Comparison of ENCODE assay signal across 26 cellular contexts in the genomic region with DNA sequence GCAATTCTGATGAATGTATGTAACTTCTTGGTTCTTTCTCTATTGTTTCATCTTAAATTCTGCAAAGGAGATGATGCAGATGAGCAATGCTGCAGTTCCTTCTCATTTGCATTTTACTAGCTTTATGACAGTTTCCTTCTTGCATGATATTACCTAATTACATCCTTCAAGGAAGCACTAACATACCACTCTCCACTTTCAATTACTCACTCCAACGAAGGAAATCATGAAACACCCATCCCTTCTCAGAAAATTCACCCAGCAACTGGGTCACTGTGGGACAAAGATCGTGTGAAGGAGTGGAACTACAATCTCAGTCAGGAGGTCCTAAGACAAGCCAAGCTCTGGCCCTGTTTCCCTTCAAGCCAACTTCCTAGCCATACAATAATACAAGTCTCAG.
DNase-seq lines count a peak whose midpoint lies in the region; ATAC-seq, FAIRE-seq and TF ChIP-seq lines count a peak whose summit lies in the region.
"Had no signal": no experiment of that assay in that cellular context is flagged by ENCODE, and none has a peak within 500 bp of the region (broad histone marks: within the 10 kb centered on the region; RNA-seq: fewer than 3 reads in every experiment).

No MANE protein-coding gene starts in this region.

- ATAC-seq in activated T-helper 17 cell treated with anti-CD3 and anti-CD28 coated beads, Interleukin-2, amount 50 U/mL, for 72 hours (replicated peaks): peak; percentile 88
- ATAC-seq in stimulated activated effector memory CD8-positive, alpha-beta T cell treated with anti-CD3 and anti-CD28 coated beads, Interleukin-12 subunit alpha, Interleukin-12 subunit beta, amount 100 ng/mL, for 72 hours: peak; percentile 70
- ATAC-seq: A549, GM12878, GM23338 had no signal

- no peaks in the 10 kb centered on the region for H3K36me3 Mint-ChIP-seq in activated naive CD4-positive, alpha-beta T cell treated with anti-CD3 and anti-CD28 coated beads for 36 hours (ENCODE audit: low read depth)
- no peaks in the 10 kb centered on the region for H3K36me3 Mint-ChIP-seq in activated T-helper 17 cell treated with anti-CD3 and anti-CD28 coated beads, Interleukin-2, amount 50 U/mL, for 72 hours (ENCODE audit: low read depth)
- H3K36me3 Mint-ChIP-seq in stimulated activated effector memory CD8-positive, alpha-beta T cell treated with anti-CD3 and anti-CD28 coated beads, Interleukin-12 subunit alpha, Interleukin-12 subunit beta, amount 100 ng/mL, for 72 hours: no peaks in the 10 kb centered on the region
- H3K36me3 Mint-ChIP-seq: CD14-positive monocyte; CD8-positive, alpha-beta memory T cell had no signal

- 0 out of 2 replicates have a peak overlapping the region, but pooled peaks have one; percentile 10 for H2AFZ ChIP-seq in H1 (ENCODE audit: low read length)
- H2AFZ ChIP-seq: GM23338 had no signal

- no peak overlapping the region for H3K9ac ChIP-seq in H1 (replicated peaks in 1 of 4; ENCODE audit: extremely low read depth in 1 of 4, low read depth in 3 of 4, low read length in 3 of 4)
- H3K9ac ChIP-seq: BLaER1 treated with 17β-estradiol and CSF1 and Interleukin-3, amounts not matched to agents 10 nM and 100 nM had no signal

- H3K14ac ChIP-seq in H1 (ENCODE audit: insufficient read length): no peak overlapping the region

- no peaks in the 10 kb centered on the region for H3K79me2 ChIP-seq in H1 (ENCODE audit: control insufficient read depth in 1 of 2, insufficient read depth in 2 of 2, low read length in 2 of 2)

- WGBS in H1 (ENCODE audit: extremely low coverage in 1 of 2, insufficient coverage in 1 of 2, insufficient read length in 1 of 2, insufficient replicate concordance in 2 of 2, low coverage in 1 of 2, low lambda C conversion rate in 2 of 2, missing lambda C conversion rate in 1 of 2), 2 experiments: 72% methylated on average over 2 of the region's 2 CpGs; no CpG with 5 or more reads in 1 of the 2 experiments

- no peak for TF ChIP-seq CTCF in H1 (IDR thresholded peaks at IDR 0.05; ENCODE audit: control extremely low read depth in 1 of 3, insufficient read depth in 1 of 3, low read depth in 1 of 3, low read length in 3 of 3)

- intact Hi-C loops in activated naive CD4-positive, alpha-beta T cell treated with anti-CD3 and anti-CD28 coated beads for 36 hours (cut with micrococcal nuclease): loop anchor here (5.0 kb wide), 1 partner anchor 98 kb away; no protein-coding TSS in a partner anchor

- H3K27me3 ChIP-seq in H1 (replicated peaks in 1 of 4; ENCODE audit: control insufficient read depth in 3 of 4, extremely low read depth in 1 of 4, insufficient read depth in 3 of 4, low read length in 3 of 4): no peaks in the 10 kb centered on the region
- H3K27me3 ChIP-seq: BE2C; BLaER1 treated with 17β-estradiol and CSF1 and Interleukin-3, amounts not matched to agents 10 nM and 100 nM had no signal

- H3K27ac Mint-ChIP-seq in activated naive CD4-positive, alpha-beta T cell treated with anti-CD3 and anti-CD28 coated beads for 36 hours: no peak overlapping the region
- no peak overlapping the region for H3K27ac Mint-ChIP-seq in activated T-helper 17 cell treated with anti-CD3 and anti-CD28 coated beads, Interleukin-2, amount 50 U/mL, for 72 hours
- no peak overlapping the region for H3K27ac Mint-ChIP-seq in stimulated activated effector memory CD8-positive, alpha-beta T cell treated with anti-CD3 and anti-CD28 coated beads, Interleukin-12 subunit alpha, Interleukin-12 subunit beta, amount 100 ng/mL, for 72 hours
- H3K27ac Mint-ChIP-seq: CD14-positive monocyte; CD4-positive, alpha-beta T cell; CD8-positive, alpha-beta memory T cell; GM23338; HFFc6 had no signal

- CTCF ChIA-PET in activated naive CD4-positive, alpha-beta T cell treated with anti-CD3 and anti-CD28 coated beads for 36 hours (lab: Charles Lee): no interaction called here
- CTCF ChIA-PET in H1 (lab: Charles Lee; ENCODE audit: partially characterized antibody): no interaction called here

- POLR2A ChIA-PET in H1 (lab: Charles Lee; ENCODE audit: partially characterized antibody): no interaction called here

- DNase-seq in activated naive CD4-positive, alpha-beta T cell treated with anti-CD3 and anti-CD28 coated beads for 36 hours: peak; percentile 5
- DNase-seq in activated naive CD4-positive, alpha-beta T cell treated with Interleukin-2 at 50 U/mL for 16 hours: no peak
- DNase-seq in H1 (ENCODE audit: low read depth in 1 of 2, low spot score in 2 of 2) (no peak), iPS-NIHi7 (ENCODE audit: extremely low spot score) (no peak), SW 1271 (lab: John Stamatoyannopoulos, UW) (no peak)
- DNase-seq in stimulated activated effector memory CD8-positive, alpha-beta T cell treated with anti-CD3 and anti-CD28 coated beads, Interleukin-12 subunit alpha, Interleukin-12 subunit beta, amount 100 ng/mL, for 72 hours (ENCODE audit: low spot score in 2 of 2): no peak
- DNase-seq: 8988T; ACHN; AML-193; BE2C; CD4-positive, alpha-beta T cell; CD8-positive, alpha-beta memory T cell; DMS 273 treated with DMSO at 0.1 percent for 48 hours; DMS79; EL; GDM1; HFFc6 had no signal

- no peaks in the 10 kb centered on the region for H3K9me3 ChIP-seq in H1 (ENCODE audit: insufficient read depth in 2 of 2, low read depth in 1 of 2, low read length in 1 of 2)
- H3K9me3 ChIP-seq: A549; BE2C; BLaER1 treated with 17β-estradiol and CSF1 and Interleukin-3, amounts not matched to agents 10 nM and 100 nM; HAP-1 had no signal

- no peak for FAIRE-seq in H1 (lab: Jason Lieb, UNC)
- FAIRE-seq: A549, D721Med, GM12878, H54 had no signal

- H3K4me3 Mint-ChIP-seq in activated naive CD4-positive, alpha-beta T cell treated with anti-CD3 and anti-CD28 coated beads for 36 hours: no peak overlapping the region
- no peak overlapping the region for H3K4me3 Mint-ChIP-seq in activated T-helper 17 cell treated with anti-CD3 and anti-CD28 coated beads, Interleukin-2, amount 50 U/mL, for 72 hours
- H3K4me3 Mint-ChIP-seq in stimulated activated effector memory CD8-positive, alpha-beta T cell treated with anti-CD3 and anti-CD28 coated beads, Interleukin-12 subunit alpha, Interleukin-12 subunit beta, amount 100 ng/mL, for 72 hours: no peak overlapping the region
- H3K4me3 Mint-ChIP-seq: CD14-positive monocyte; CD4-positive, alpha-beta T cell; CD8-positive, alpha-beta memory T cell; GM23338; HFFc6 had no signal

- H3K4me1 ChIP-seq in H1 (replicated peaks in 1 of 4; ENCODE audit: control insufficient read depth in 3 of 4, insufficient read depth in 4 of 4, low read length in 3 of 4): peaks cover 0 to 3% (median 0%) of the 10 kb centered on the region in 4 experiments; a peak in 2 of 7 replicates
- H3K4me1 ChIP-seq: A549; BE2C; BLaER1 treated with 17β-estradiol and CSF1 and Interleukin-3, amounts not matched to agents 10 nM and 100 nM; HAP-1 had no signal

- TF ChIP-seq EP300 in H1 (IDR thresholded peaks at IDR 0.05; ENCODE audit: borderline replicate concordance in 1 of 2, low read depth in 2 of 2, low read length in 2 of 2): no peak

- H3K4me2 ChIP-seq in H1 (ENCODE audit: insufficient read depth in 1 of 2, low read depth in 2 of 2, low read length in 2 of 2): no peak overlapping the region
- H3K4me2 ChIP-seq: A549; BLaER1 treated with 17β-estradiol and CSF1 and Interleukin-3, amounts not matched to agents 10 nM and 100 nM; GM23338 had no signal

- H2BK5ac ChIP-seq in H1 (ENCODE audit: low read depth, low read length): no peak overlapping the region

- no peak overlapping the region for H3K27ac ChIP-seq in H1 (ENCODE audit: low read depth, low read length)
- H3K27ac ChIP-seq: A549; BLaER1 treated with 17β-estradiol and CSF1 and Interleukin-3, amounts not matched to agents 10 nM and 100 nM had no signal

- no peak overlapping the region for H4K91ac ChIP-seq in H1 (replicated peaks; ENCODE audit: insufficient read length, low read length)

- no peak overlapping the region for H4K8ac ChIP-seq in H1 (ENCODE audit: extremely low read depth, insufficient read depth, low read length)

- no peaks in the 10 kb centered on the region for H3K9me3 Mint-ChIP-seq in activated naive CD4-positive, alpha-beta T cell treated with anti-CD3 and anti-CD28 coated beads for 36 hours
- H3K9me3 Mint-ChIP-seq in activated T-helper 17 cell treated with anti-CD3 and anti-CD28 coated beads, Interleukin-2, amount 50 U/mL, for 72 hours: no peaks in the 10 kb centered on the region
- H3K9me3 Mint-ChIP-seq in stimulated activated effector memory CD8-positive, alpha-beta T cell treated with anti-CD3 and anti-CD28 coated beads, Interleukin-12 subunit alpha, Interleukin-12 subunit beta, amount 100 ng/mL, for 72 hours: no peaks in the 10 kb centered on the region
- H3K9me3 Mint-ChIP-seq: CD14-positive monocyte; CD4-positive, alpha-beta T cell; CD8-positive, alpha-beta memory T cell; GM23338; HFFc6 had no signal

- H2BK20ac ChIP-seq in H1 (ENCODE audit: low read length): no peak overlapping the region

- H4K5ac ChIP-seq in H1 (ENCODE audit: insufficient read length, low read depth, low read length): no peak overlapping the region

- no peaks in the 10 kb centered on the region for H3K23me2 ChIP-seq in H1 (ENCODE audit: low read depth, low read length)

- no peaks in the 10 kb centered on the region for H3K36me3 ChIP-seq in H1 (ENCODE audit: control insufficient read depth in 2 of 4, insufficient read depth in 4 of 4, low read length in 3 of 4)
- H3K36me3 ChIP-seq: BE2C; BLaER1 treated with 17β-estradiol and CSF1 and Interleukin-3, amounts not matched to agents 10 nM and 100 nM; HAP-1 had no signal

- H3K27me3 Mint-ChIP-seq in activated naive CD4-positive, alpha-beta T cell treated with anti-CD3 and anti-CD28 coated beads for 36 hours (ENCODE audit: low read depth): peaks cover 4% of the 10 kb centered on the region
- H3K27me3 Mint-ChIP-seq in activated T-helper 17 cell treated with anti-CD3 and anti-CD28 coated beads, Interleukin-2, amount 50 U/mL, for 72 hours: peaks cover 1% of the 10 kb centered on the region

- H3K4me1 Mint-ChIP-seq in activated naive CD4-positive, alpha-beta T cell treated with anti-CD3 and anti-CD28 coated beads for 36 hours (ENCODE audit: low read depth): peaks cover 3% of the 10 kb centered on the region
- H3K4me1 Mint-ChIP-seq in activated T-helper 17 cell treated with anti-CD3 and anti-CD28 coated beads, Interleukin-2, amount 50 U/mL, for 72 hours: peaks cover 4% of the 10 kb centered on the region
- H3K4me1 Mint-ChIP-seq in stimulated activated effector memory CD8-positive, alpha-beta T cell treated with anti-CD3 and anti-CD28 coated beads, Interleukin-12 subunit alpha, Interleukin-12 subunit beta, amount 100 ng/mL, for 72 hours: peaks cover 6% of the 10 kb centered on the region
- H3K4me1 Mint-ChIP-seq: CD8-positive, alpha-beta memory T cell; GM23338 had no signal

- no peak for TF ChIP-seq RAD21 in H1 (IDR thresholded peaks at IDR 0.05 in 1 of 2, conservative IDR thresholded peaks at IDR 0.05 in 1 of 2; ENCODE audit: low read depth in 2 of 2, low read length in 2 of 2)

- no peak overlapping the region for H3K56ac ChIP-seq in H1 (replicated peaks; ENCODE audit: insufficient read length, low read depth, low read length)

- H2BK12ac ChIP-seq in H1 (ENCODE audit: low read depth, low read length): no peak overlapping the region

- H2BK15ac ChIP-seq in H1 (ENCODE audit: low read length): no peak overlapping the region

- TF ChIP-seq POLR2A in H1 (IDR thresholded peaks at IDR 0.05; ENCODE audit: control extremely low read depth in 1 of 2, low read depth in 2 of 2, low read length in 2 of 2): no peak

- no peak overlapping the region for H2AK5ac ChIP-seq in H1 (ENCODE audit: low read depth, low read length)

- H3K23ac ChIP-seq in H1 (ENCODE audit: insufficient read length): no peak overlapping the region

- H3K79me1 ChIP-seq in H1 (ENCODE audit: low read depth, low read length): no peaks in the 10 kb centered on the region

- no peak overlapping the region for H2BK120ac ChIP-seq in H1 (replicated peaks; ENCODE audit: low read depth, low read length)

- H3K4ac ChIP-seq in H1 (replicated peaks; ENCODE audit: insufficient read length, low read depth, low read length): no peak overlapping the region

- H3K18ac ChIP-seq in H1 (ENCODE audit: extremely low read depth, low read length): no peak overlapping the region

- H4K20me1 ChIP-seq in H1 (replicated peaks in 1 of 2; ENCODE audit: control insufficient read depth in 1 of 2, insufficient read depth in 2 of 2, low read length in 2 of 2): no peaks in the 10 kb centered on the region
- H4K20me1 ChIP-seq: BLaER1 treated with 17β-estradiol and CSF1 and Interleukin-3, amounts not matched to agents 10 nM and 100 nM had no signal

- no peak overlapping the region for H3K4me3 ChIP-seq in H1 (ENCODE audit: extremely low read depth in 1 of 4, insufficient read depth in 2 of 4, low read depth in 3 of 4, low read length in 4 of 4)
- H3K4me3 ChIP-seq: A549; BLaER1 treated with 17β-estradiol and CSF1 and Interleukin-3, amounts not matched to agents 10 nM and 100 nM; GM12878; GM23338; HAP-1 had no signal
